17 cellular contexts compared by ENCODE assay signal in the genomic region with DNA sequence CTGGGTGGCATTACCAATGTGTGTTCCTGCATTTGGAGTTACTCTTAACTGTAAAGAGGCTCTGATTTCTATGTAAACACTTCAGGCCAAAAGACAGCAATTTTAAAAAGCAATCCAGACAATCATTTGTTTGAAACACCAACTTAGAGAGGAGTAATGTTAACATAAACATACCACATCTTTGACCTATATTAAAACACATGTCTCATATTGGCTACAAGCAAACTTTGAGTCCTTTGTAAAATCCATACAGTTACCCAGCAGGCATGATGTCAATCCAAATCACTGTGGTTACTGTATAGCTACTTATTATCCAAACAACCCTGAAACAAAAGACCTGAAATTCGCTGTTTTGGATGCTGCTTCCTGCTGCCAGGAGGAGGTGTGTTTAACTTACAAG. TPM values are rescaled to one million over a fixed set of nuclear protein-coding genes. Genes with fewer than 3 reads are reported as not detected.
DNase-seq lines count a peak whose midpoint lies in the region; TF ChIP-seq lines count a peak whose summit lies in the region.
"Had no signal": no experiment of that assay in that cellular context is flagged by ENCODE, and none has a peak within 500 bp of the region (broad histone marks: within the 10 kb centered on the region; RNA-seq: fewer than 3 reads in every experiment).

No MANE protein-coding gene starts in this region.

- intact Hi-C loops in tibial artery (cut with DNase I; ENCODE audit: low total_unique reads) = no loop called here

- DNase-seq in NCI-H1092 (lab: John Stamatoyannopoulos, UW) (peak; percentile 17), NCI-H2081 treated with DMSO at 0.1 percent for 48 hours (lab: John Stamatoyannopoulos, UW) (peak; percentile 82), SJCRH30 (peak; percentile 4 to 57), left kidney (ENCODE audit: low read depth, low spot score) (peak; percentile 49), tibial artery (no peak), cerebellum (ENCODE audit: low spot score) (no peak), NK-92 (lab: John Stamatoyannopoulos, UW; ENCODE audit: unreplicated experiment) (no peak)
- no peak for DNase-seq in stimulated activated CD4-positive, alpha-beta T cell treated with anti-CD3 and anti-CD28 coated beads, Interleukin-12 subunit alpha, Interleukin-12 subunit beta, amount 100 ng/mL, for 4 hours
- DNase-seq: activated B cell treated with CpG ODN at 0.5 μM for 24 hours; activated gamma-delta T cell; GOT3; NCI-H526 treated with DMSO at 0.1 percent for 48 hours; stimulated activated CD4-positive, alpha-beta T cell treated with anti-CD3 and anti-CD28 coated beads, Interleukin-4, amount 100 ng/mL, for 4 hours had no signal

- no peaks in the 10 kb centered on the region for H3K9me3 ChIP-seq in SJCRH30 (replicated peaks)
- H3K9me3 ChIP-seq in tibial artery = no peaks in the 10 kb centered on the region
- H3K9me3 ChIP-seq: ascending aorta, esophagus muscularis mucosa had no signal

- H3K4me1 ChIP-seq in SJCRH30 (peaks cover 4% of the 10 kb centered on the region; the same call in 1 of the 2 replicates), tibial artery (no peaks in the 10 kb centered on the region)
- H3K4me1 ChIP-seq: ascending aorta, esophagus muscularis mucosa had no signal

- no peak overlapping the region for H3K4me3 ChIP-seq in SJCRH30
- H3K4me3 ChIP-seq in tibial artery = no peak overlapping the region
- H3K4me3 ChIP-seq: ascending aorta, esophagus muscularis mucosa had no signal

- H3K36me3 ChIP-seq in SJCRH30 = no peaks in the 10 kb centered on the region
- H3K36me3 ChIP-seq in tibial artery = no peaks in the 10 kb centered on the region
- H3K36me3 ChIP-seq: ascending aorta, esophagus muscularis mucosa had no signal

- H3K27ac ChIP-seq in SJCRH30 (no peak overlapping the region), tibial artery (no peak overlapping the region)
- H3K27ac ChIP-seq: ascending aorta, C4-2B, esophagus muscularis mucosa, RWPE1 had no signal

- no peak for TF ChIP-seq CTCF in tibial artery (IDR thresholded peaks at IDR 0.05)

- H3K27me3 ChIP-seq in SJCRH30 (no peaks in the 10 kb centered on the region), tibial artery (peaks cover 0 to 5% of the 10 kb centered on the region in 2 donors)
- H3K27me3 ChIP-seq: ascending aorta had no signal

RNA-seq across cellular contexts. Expression of gene G2E3, which starts 7.5 kb away (rescaled TPM):
- 0.02 and 0.38 TPM in 2 replicates for total RNA-seq in SJCRH30 (2014; rRNA removed; shearing (Covaris generic))
- 47.9 TPM for total RNA-seq in cerebellum

Comparison
In these comparisons a context has a peak if more than half of its experiments do, and no peak if none do; other contexts are left out.
1. DNase-seq: peak in NCI-H1092 (single experiment), NCI-H2081 treated with DMSO at 0.1 percent for 48 hours (single experiment), SJCRH30 (2 of 2) and left kidney (single experiment); none in tibial artery (0 of 2), stimulated activated CD4-positive, alpha-beta T cell treated with anti-CD3 and anti-CD28 coated beads, Interleukin-12 subunit alpha, Interleukin-12 subunit beta, amount 100 ng/mL, for 4 hours (single experiment), cerebellum (single experiment) and NK-92 (single experiment).
2. RNA of gene G2E3, which starts 7.5 kb away (total RNA-seq): 47.9 TPM in cerebellum (single experiment); 0.02 to 0.38 TPM in SJCRH30; every median in the first group is over 10 times any median in the second.